Comparison of ENCODE assay signal across 16 cellular contexts in genomic region chr7:46461334-46461777, GRCh38.
"Had no signal": no experiment of that assay in that cellular context is flagged by ENCODE, and none has a peak within 500 bp of the region (broad histone marks: within the 10 kb centered on the region; RNA-seq: fewer than 3 reads in every experiment).

No MANE protein-coding gene starts in this region.

- DNase-seq: activated CD4-positive, alpha-beta T cell treated with anti-CD3 and anti-CD28 coated beads, Interleukin-2, amount 50 U/mL, for 4 hours; activated CD4-positive, CD25-positive, alpha-beta regulatory T cell treated with anti-CD3 and anti-CD28 coated beads, Interleukin-2, amount 50 U/mL, for 72 hours; activated gamma-delta T cell; activated naive CD8-positive, alpha-beta T cell treated with anti-CD3 and anti-CD28 coated beads for 36 hours; activated T-cell treated with anti-CD3 and anti-CD28 coated beads, Interleukin-2, amount 50 U/mL, for 4 hours; aorta; caudate nucleus; cortex of kidney; effector CD8-positive, alpha-beta T cell; glutamatergic neuron; islet precursor cell; nephron progenitor cell; stimulated activated CD4-positive, alpha-beta T cell treated with anti-CD3 and anti-CD28 coated beads, Interleukin-4, amount 100 ng/mL, for 4 hours; stimulated activated naive CD8-positive, alpha-beta T cell treated with anti-CD3 and anti-CD28 coated beads, Interleukin-15, amount 100 ng/mL, for 72 hours; T-helper 17 cell; uterus had no signal

- H3K4me3 ChIP-seq: uterus had no signal

- H3K27me3 ChIP-seq: uterus had no signal

- H3K4me1 ChIP-seq: uterus had no signal

- H3K36me3 ChIP-seq: uterus had no signal

- H3K27ac ChIP-seq: uterus had no signal
